9 cellular contexts compared by ENCODE assay signal in genomic region chr19:38674388-38675133, GRCh38. TPM values are rescaled to one million over a fixed set of nuclear protein-coding genes. Genes with fewer than 3 reads are reported as not detected.
DNase-seq lines count a peak whose midpoint lies in the region; ATAC-seq and TF ChIP-seq lines count a peak whose summit lies in the region.
"Had no signal": no experiment of that assay in that cellular context is flagged by ENCODE, and none has a peak within 500 bp of the region (broad histone marks: within the 10 kb centered on the region; RNA-seq: fewer than 3 reads in every experiment).

No MANE protein-coding gene starts in this region.

- no peak for ATAC-seq in T-helper 17 cell
- ATAC-seq in Right ventricle myocardium superior (ENCODE audit: poor library complexity): peak; percentile 71
- no peak for ATAC-seq in left lobe of liver
- ATAC-seq in GM21619 (IDR thresholded peaks at IDR 0.05; ENCODE audit: unreplicated experiment): no peak

- intact Hi-C loops in Right ventricle myocardium superior (cut with DNase I): no loop called here

- peak; percentile 85 for DNase-seq in CD1c-positive myeloid dendritic cell (ENCODE audit: extremely low spot score)
- no peak for DNase-seq in T-helper 17 cell
- DNase-seq in Right ventricle myocardium superior: no peak
- DNase-seq in progenitor cell of endocrine pancreas (ENCODE audit: low spot score, unreplicated experiment): no peak
- no peak for DNase-seq in left lobe of liver (ENCODE audit: low spot score)
- no peak for DNase-seq in SKM-1 treated with dmso at 0.1 percent for 144 hours (lab: John Stamatoyannopoulos, UW; ENCODE audit: unreplicated experiment)
- DNase-seq in dermis blood vessel endothelial cell: no peak

- H3K9me3 ChIP-seq in T-helper 17 cell (ENCODE audit: control insufficient read depth, low read length, poor library complexity, severe bottlenecking): no peaks in the 10 kb centered on the region

- TF ChIP-seq CTCF in progenitor cell of endocrine pancreas (IDR thresholded peaks at IDR 0.05; ENCODE audit: unreplicated experiment): no peak

- H3K27ac Mint-ChIP-seq in T-helper 17 cell: peak overlapping the region; percentile 90
- peak overlapping the region; percentile 90 for H3K27ac Mint-ChIP-seq in progenitor cell of endocrine pancreas

- H3K4me1 Mint-ChIP-seq in T-helper 17 cell (peaks cover 58% of the 10 kb centered on the region), progenitor cell of endocrine pancreas (ENCODE audit: low read depth) (peaks cover 76% of the 10 kb centered on the region)

- peaks cover 3% of the 10 kb centered on the region for H3K36me3 Mint-ChIP-seq in T-helper 17 cell (ENCODE audit: low read depth)
- H3K36me3 Mint-ChIP-seq in progenitor cell of endocrine pancreas (ENCODE audit: insufficient read depth): peaks cover 6% of the 10 kb centered on the region

- H3K9me3 Mint-ChIP-seq in progenitor cell of endocrine pancreas (ENCODE audit: low read depth): no peaks in the 10 kb centered on the region

- no peaks in the 10 kb centered on the region for H3K27me3 Mint-ChIP-seq in T-helper 17 cell
- H3K27me3 Mint-ChIP-seq in progenitor cell of endocrine pancreas: no peaks in the 10 kb centered on the region

- H3K4me3 Mint-ChIP-seq in T-helper 17 cell: peak overlapping the region; percentile 60
- no peak overlapping the region for H3K4me3 Mint-ChIP-seq in progenitor cell of endocrine pancreas (ENCODE audit: low read depth)

RNA-seq across cellular contexts. Expression of gene ACTN4, which starts 27.1 kb away (rescaled TPM):
- total RNA-seq in T-helper 17 cell: 100 to 1,000 TPM; 201 to 205 TPM
- 125 TPM for total RNA-seq in Right ventricle myocardium superior
- 639 and 657 TPM in 2 replicates for total RNA-seq in progenitor cell of endocrine pancreas
- 156 TPM for total RNA-seq in left lobe of liver
- total RNA-seq in dermis blood vessel endothelial cell: 315 and 728 TPM in 2 replicates

RNA-seq across cellular contexts. Expression of gene EIF3K, which starts 55.6 kb away (rescaled TPM):
- 100 to 1,000 TPM; 282 to 320 TPM for total RNA-seq in T-helper 17 cell
- total RNA-seq in Right ventricle myocardium superior: 644 TPM
- total RNA-seq in progenitor cell of endocrine pancreas: 193 and 203 TPM in 2 replicates
- 106 TPM for total RNA-seq in left lobe of liver
- 350 and 735 TPM in 2 replicates for total RNA-seq in dermis blood vessel endothelial cell

RNA-seq across cellular contexts. Expression of gene MAP4K1, which starts 56.8 kb away (rescaled TPM):
- total RNA-seq in T-helper 17 cell (100 to 1,000 TPM; 298 to 351 TPM), Right ventricle myocardium superior (1.3 TPM), progenitor cell of endocrine pancreas (6.7 and 10.9 TPM in 2 replicates), left lobe of liver (3.5 TPM), dermis blood vessel endothelial cell (0.09 TPM in 1 of 2 replicates, not detected in the other)
- total RNA-seq: RPMI7951 had no signal

Comparison
In these comparisons a context has a peak if more than half of its experiments do, and no peak if none do; other contexts are left out.
1. RNA of gene MAP4K1, which starts 56.8 kb away (total RNA-seq): 298 to 351 TPM in T-helper 17 cell; 6.7 to 10.9 TPM in progenitor cell of endocrine pancreas, 3.5 TPM in left lobe of liver (single experiment), 1.3 TPM in Right ventricle myocardium superior (single experiment) and 0.09 TPM in dermis blood vessel endothelial cell; every median in the first group is over 10 times any median in the second.